ENCODE assay signal across 1 cellular context in the genomic region with DNA sequence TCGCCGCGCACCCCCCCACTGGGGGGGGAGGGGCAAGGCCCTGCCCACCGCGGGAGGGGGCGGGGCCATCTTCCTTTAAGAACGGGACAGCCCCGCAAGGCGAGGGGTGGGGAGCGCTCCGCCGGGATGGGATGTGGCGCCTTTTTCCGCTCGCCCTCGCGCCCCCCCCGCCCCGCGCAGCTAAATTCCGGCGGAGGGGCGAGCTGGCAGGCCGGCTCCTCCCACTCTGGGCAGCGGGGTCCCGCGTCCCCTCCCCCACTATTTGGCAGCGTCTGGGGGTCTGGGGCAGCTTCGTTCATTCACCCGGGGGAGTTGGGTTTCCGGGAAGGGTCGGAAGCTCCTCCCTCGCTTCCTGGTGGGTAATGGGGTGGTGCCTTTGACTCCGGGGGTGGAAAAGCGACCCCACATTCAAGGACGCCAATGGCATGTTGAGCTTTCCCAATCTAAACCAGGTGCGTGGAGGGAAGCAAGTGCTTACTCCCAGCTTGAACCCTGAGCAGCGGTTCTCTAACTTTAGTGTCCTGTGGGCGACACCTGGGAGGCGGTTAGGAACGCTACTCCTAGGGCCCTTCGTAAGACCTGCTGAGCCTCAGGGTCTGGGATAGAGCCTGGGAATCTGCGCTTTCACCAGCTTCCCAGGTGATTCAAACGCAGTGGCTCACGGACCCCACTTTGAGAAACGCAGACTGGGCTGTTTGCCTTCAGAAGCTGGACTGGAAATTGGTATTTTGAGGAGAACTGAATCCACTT.
A peak's percentile ranks its signal among the peaks of the same experiment; 100 is the strongest.
TF ChIP-seq lines count a peak whose summit lies in the region.

No MANE protein-coding gene starts in this region.

TF ChIP-seq in HepG2, 621 proteins besides CTCF, POLR2A, EP300 and RAD21 (continued from another document and continues in another):
- TF ChIP-seq, protein P1, sequence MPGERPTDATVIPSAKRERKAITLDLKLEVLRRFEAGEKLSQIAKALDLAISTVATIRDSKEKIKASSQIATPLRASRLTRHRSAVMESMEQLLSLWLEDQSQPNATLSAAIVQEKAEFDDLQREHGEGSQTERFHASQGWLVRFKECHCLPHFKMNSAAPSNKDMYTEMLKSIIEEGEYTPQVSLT (CRISPR knock-in tag; IDR thresholded peaks at IDR 0.05; ENCODE audit: borderline replicate concordance, low read depth) = no peak
- TF ChIP-seq, protein P2, sequence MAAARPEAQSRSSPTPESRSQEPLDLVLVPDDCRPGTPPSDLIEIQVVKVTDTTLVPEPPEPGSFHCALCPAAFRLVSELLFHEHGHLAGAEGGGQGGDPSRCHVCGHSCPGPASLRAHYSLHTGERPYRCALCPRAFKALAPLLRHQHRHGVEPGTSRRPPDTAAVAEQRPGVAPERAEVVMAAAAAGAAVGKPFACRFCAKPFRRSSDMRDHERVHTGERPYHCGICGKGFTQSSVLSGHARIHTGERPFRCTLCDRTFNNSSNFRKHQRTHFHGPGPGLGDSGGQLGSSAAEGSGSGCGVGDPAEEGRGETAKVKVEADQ (CRISPR knock-in tag; IDR thresholded peaks at IDR 0.05; ENCODE audit: borderline replicate concordance) = no peak; the same call in none of the 2 replicates
- TF ChIP-seq AGO1 (IDR thresholded peaks at IDR 0.05; ENCODE audit: low read depth, low read length, poor library complexity, severe bottlenecking) (no peak), JUNB (CRISPR knock-in tag; IDR thresholded peaks at IDR 0.05; ENCODE audit: borderline replicate concordance) (no peak), RELA (CRISPR knock-in tag; IDR thresholded peaks at IDR 0.05) (0 out of 2 replicates have a peak, but pooled peaks have one; percentile 23), ZNF292 (CRISPR knock-in tag; IDR thresholded peaks at IDR 0.05; ENCODE audit: borderline replicate concordance, low read depth) (no peak; the same call in 1 of the 2 replicates), YY1 (IDR thresholded peaks at IDR 0.05; ENCODE audit: insufficient read depth, insufficient replicate concordance, low read depth, low read length) (peak; percentile 44), SMAD1 (CRISPR knock-in tag; IDR thresholded peaks at IDR 0.05; ENCODE audit: borderline replicate concordance, low read depth) (no peak), TAF1 (CRISPR knock-in tag; IDR thresholded peaks at IDR 0.05) (peak; percentile 53; the same call in 1 of the 2 replicates), ZNF382 (CRISPR knock-in tag; IDR thresholded peaks at IDR 0.05; ENCODE audit: borderline replicate concordance) (no peak), NR2C2 (CRISPR knock-in tag; IDR thresholded peaks at IDR 0.05; ENCODE audit: borderline replicate concordance) (0 out of 2 replicates have a peak, but pooled peaks have one; percentile 71), MAFK (conservative IDR thresholded peaks at IDR 0.05 in 1 of 2, IDR thresholded peaks at IDR 0.05 in 1 of 2; ENCODE audit: low read length in 2 of 2) (no peak), ZNF879 (CRISPR knock-in tag; IDR thresholded peaks at IDR 0.05) (no peak), SP4 (CRISPR knock-in tag; IDR thresholded peaks at IDR 0.05) (peak; percentile 79; the same call in 1 of the 2 replicates), SRSF4 (IDR thresholded peaks at IDR 0.05; ENCODE audit: low read depth, low read length, poor library complexity, severe bottlenecking) (no peak), ZNF644 (CRISPR knock-in tag; IDR thresholded peaks at IDR 0.05; ENCODE audit: low read depth) (no peak), ZBTB7B (CRISPR knock-in tag; IDR thresholded peaks at IDR 0.05) (peak; percentile 96), ZNF12 (CRISPR knock-in tag; IDR thresholded peaks at IDR 0.05) (peak; percentile 46), ZNF326 (CRISPR knock-in tag; IDR thresholded peaks at IDR 0.05; ENCODE audit: borderline replicate concordance) (no peak), SALL1 (CRISPR knock-in tag; IDR thresholded peaks at IDR 0.05) (peak; percentile 82), ZFP41 (CRISPR knock-in tag; IDR thresholded peaks at IDR 0.05; ENCODE audit: borderline replicate concordance) (0 out of 2 replicates have a peak, but pooled peaks have one; percentile 52), TGIF2 (CRISPR knock-in tag; IDR thresholded peaks at IDR 0.05) (no peak; the same call in none of the 2 replicates), ELF3 (CRISPR knock-in tag; IDR thresholded peaks at IDR 0.05) (peak; percentile 85), MYC (CRISPR knock-in tag; IDR thresholded peaks at IDR 0.05; ENCODE audit: borderline replicate concordance) (peak; percentile 47; the same call in 1 of the 2 replicates), ZNF775 (CRISPR knock-in tag; IDR thresholded peaks at IDR 0.05; ENCODE audit: borderline replicate concordance) (no peak), SOX13 (IDR thresholded peaks at IDR 0.05) (no peak), SOX13 (CRISPR knock-in tag; conservative IDR thresholded peaks at IDR 0.05 in 1 of 2, IDR thresholded peaks at IDR 0.05 in 1 of 2) (peak in 1 of 2 experiments; percentile 22; a peak in 1 of 4 replicates), ZNF136 (CRISPR knock-in tag; IDR thresholded peaks at IDR 0.05; ENCODE audit: low read depth) (0 out of 2 replicates have a peak, but pooled peaks have one; percentile 70), ZIK1 (CRISPR knock-in tag; IDR thresholded peaks at IDR 0.05; ENCODE audit: borderline replicate concordance, low read depth) (peak; percentile 50; the same call in 1 of the 2 replicates), ATF7-NPFF (CRISPR knock-in tag; IDR thresholded peaks at IDR 0.05; ENCODE audit: low read depth) (no peak), ZNF572 (CRISPR knock-in tag; IDR thresholded peaks at IDR 0.05) (peak; percentile 87; the same call in 1 of the 2 replicates), ZFX (CRISPR knock-in tag; IDR thresholded peaks at IDR 0.05; ENCODE audit: low read depth) (no peak), ZNF234 (CRISPR knock-in tag; conservative IDR thresholded peaks at IDR 0.05) (0 out of 2 replicates have a peak, but pooled peaks have one; percentile 62), TRIM24 (CRISPR knock-in tag; IDR thresholded peaks at IDR 0.05) (no peak)
- TF ChIP-seq, protein P3, sequence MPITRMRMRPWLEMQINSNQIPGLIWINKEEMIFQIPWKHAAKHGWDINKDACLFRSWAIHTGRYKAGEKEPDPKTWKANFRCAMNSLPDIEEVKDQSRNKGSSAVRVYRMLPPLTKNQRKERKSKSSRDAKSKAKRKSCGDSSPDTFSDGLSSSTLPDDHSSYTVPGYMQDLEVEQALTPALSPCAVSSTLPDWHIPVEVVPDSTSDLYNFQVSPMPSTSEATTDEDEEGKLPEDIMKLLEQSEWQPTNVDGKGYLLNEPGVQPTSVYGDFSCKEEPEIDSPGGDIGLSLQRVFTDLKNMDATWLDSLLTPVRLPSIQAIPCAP (CRISPR knock-in tag; IDR thresholded peaks at IDR 0.05; ENCODE audit: low read depth) = no peak
- TF ChIP-seq, protein P4, sequence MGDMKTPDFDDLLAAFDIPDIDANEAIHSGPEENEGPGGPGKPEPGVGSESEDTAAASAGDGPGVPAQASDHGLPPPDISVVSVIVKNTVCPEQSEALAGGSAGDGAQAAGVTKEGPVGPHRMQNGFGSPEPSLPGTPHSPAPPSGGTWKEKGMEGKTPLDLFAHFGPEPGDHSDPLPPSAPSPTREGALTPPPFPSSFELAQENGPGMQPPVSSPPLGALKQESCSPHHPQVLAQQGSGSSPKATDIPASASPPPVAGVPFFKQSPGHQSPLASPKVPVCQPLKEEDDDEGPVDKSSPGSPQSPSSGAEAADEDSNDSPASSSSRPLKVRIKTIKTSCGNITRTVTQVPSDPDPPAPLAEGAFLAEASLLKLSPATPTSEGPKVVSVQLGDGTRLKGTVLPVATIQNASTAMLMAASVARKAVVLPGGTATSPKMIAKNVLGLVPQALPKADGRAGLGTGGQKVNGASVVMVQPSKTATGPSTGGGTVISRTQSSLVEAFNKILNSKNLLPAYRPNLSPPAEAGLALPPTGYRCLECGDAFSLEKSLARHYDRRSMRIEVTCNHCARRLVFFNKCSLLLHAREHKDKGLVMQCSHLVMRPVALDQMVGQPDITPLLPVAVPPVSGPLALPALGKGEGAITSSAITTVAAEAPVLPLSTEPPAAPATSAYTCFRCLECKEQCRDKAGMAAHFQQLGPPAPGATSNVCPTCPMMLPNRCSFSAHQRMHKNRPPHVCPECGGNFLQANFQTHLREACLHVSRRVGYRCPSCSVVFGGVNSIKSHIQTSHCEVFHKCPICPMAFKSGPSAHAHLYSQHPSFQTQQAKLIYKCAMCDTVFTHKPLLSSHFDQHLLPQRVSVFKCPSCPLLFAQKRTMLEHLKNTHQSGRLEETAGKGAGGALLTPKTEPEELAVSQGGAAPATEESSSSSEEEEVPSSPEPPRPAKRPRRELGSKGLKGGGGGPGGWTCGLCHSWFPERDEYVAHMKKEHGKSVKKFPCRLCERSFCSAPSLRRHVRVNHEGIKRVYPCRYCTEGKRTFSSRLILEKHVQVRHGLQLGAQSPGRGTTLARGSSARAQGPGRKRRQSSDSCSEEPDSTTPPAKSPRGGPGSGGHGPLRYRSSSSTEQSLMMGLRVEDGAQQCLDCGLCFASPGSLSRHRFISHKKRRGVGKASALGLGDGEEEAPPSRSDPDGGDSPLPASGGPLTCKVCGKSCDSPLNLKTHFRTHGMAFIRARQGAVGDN (CRISPR knock-in tag; IDR thresholded peaks at IDR 0.05) = peak; percentile 84
- TF ChIP-seq, protein P5, sequence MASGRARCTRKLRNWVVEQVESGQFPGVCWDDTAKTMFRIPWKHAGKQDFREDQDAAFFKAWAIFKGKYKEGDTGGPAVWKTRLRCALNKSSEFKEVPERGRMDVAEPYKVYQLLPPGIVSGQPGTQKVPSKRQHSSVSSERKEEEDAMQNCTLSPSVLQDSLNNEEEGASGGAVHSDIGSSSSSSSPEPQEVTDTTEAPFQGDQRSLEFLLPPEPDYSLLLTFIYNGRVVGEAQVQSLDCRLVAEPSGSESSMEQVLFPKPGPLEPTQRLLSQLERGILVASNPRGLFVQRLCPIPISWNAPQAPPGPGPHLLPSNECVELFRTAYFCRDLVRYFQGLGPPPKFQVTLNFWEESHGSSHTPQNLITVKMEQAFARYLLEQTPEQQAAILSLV (CRISPR knock-in tag; IDR thresholded peaks at IDR 0.05; ENCODE audit: borderline replicate concordance) = peak; percentile 67
- TF ChIP-seq, protein P6, sequence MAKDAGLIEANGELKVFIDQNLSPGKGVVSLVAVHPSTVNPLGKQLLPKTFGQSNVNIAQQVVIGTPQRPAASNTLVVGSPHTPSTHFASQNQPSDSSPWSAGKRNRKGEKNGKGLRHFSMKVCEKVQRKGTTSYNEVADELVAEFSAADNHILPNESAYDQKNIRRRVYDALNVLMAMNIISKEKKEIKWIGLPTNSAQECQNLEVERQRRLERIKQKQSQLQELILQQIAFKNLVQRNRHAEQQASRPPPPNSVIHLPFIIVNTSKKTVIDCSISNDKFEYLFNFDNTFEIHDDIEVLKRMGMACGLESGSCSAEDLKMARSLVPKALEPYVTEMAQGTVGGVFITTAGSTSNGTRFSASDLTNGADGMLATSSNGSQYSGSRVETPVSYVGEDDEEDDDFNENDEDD (CRISPR knock-in tag; IDR thresholded peaks at IDR 0.05; ENCODE audit: borderline replicate concordance) = peak; percentile 57; the same call in 1 of the 2 replicates
- TF ChIP-seq, protein P7, sequence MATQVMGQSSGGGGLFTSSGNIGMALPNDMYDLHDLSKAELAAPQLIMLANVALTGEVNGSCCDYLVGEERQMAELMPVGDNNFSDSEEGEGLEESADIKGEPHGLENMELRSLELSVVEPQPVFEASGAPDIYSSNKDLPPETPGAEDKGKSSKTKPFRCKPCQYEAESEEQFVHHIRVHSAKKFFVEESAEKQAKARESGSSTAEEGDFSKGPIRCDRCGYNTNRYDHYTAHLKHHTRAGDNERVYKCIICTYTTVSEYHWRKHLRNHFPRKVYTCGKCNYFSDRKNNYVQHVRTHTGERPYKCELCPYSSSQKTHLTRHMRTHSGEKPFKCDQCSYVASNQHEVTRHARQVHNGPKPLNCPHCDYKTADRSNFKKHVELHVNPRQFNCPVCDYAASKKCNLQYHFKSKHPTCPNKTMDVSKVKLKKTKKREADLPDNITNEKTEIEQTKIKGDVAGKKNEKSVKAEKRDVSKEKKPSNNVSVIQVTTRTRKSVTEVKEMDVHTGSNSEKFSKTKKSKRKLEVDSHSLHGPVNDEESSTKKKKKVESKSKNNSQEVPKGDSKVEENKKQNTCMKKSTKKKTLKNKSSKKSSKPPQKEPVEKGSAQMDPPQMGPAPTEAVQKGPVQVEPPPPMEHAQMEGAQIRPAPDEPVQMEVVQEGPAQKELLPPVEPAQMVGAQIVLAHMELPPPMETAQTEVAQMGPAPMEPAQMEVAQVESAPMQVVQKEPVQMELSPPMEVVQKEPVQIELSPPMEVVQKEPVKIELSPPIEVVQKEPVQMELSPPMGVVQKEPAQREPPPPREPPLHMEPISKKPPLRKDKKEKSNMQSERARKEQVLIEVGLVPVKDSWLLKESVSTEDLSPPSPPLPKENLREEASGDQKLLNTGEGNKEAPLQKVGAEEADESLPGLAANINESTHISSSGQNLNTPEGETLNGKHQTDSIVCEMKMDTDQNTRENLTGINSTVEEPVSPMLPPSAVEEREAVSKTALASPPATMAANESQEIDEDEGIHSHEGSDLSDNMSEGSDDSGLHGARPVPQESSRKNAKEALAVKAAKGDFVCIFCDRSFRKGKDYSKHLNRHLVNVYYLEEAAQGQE (IDR thresholded peaks at IDR 0.05; ENCODE audit: borderline replicate concordance in 1 of 2, low read depth in 1 of 2, low read length in 2 of 2) = no peak
- TF ChIP-seq, protein P8, sequence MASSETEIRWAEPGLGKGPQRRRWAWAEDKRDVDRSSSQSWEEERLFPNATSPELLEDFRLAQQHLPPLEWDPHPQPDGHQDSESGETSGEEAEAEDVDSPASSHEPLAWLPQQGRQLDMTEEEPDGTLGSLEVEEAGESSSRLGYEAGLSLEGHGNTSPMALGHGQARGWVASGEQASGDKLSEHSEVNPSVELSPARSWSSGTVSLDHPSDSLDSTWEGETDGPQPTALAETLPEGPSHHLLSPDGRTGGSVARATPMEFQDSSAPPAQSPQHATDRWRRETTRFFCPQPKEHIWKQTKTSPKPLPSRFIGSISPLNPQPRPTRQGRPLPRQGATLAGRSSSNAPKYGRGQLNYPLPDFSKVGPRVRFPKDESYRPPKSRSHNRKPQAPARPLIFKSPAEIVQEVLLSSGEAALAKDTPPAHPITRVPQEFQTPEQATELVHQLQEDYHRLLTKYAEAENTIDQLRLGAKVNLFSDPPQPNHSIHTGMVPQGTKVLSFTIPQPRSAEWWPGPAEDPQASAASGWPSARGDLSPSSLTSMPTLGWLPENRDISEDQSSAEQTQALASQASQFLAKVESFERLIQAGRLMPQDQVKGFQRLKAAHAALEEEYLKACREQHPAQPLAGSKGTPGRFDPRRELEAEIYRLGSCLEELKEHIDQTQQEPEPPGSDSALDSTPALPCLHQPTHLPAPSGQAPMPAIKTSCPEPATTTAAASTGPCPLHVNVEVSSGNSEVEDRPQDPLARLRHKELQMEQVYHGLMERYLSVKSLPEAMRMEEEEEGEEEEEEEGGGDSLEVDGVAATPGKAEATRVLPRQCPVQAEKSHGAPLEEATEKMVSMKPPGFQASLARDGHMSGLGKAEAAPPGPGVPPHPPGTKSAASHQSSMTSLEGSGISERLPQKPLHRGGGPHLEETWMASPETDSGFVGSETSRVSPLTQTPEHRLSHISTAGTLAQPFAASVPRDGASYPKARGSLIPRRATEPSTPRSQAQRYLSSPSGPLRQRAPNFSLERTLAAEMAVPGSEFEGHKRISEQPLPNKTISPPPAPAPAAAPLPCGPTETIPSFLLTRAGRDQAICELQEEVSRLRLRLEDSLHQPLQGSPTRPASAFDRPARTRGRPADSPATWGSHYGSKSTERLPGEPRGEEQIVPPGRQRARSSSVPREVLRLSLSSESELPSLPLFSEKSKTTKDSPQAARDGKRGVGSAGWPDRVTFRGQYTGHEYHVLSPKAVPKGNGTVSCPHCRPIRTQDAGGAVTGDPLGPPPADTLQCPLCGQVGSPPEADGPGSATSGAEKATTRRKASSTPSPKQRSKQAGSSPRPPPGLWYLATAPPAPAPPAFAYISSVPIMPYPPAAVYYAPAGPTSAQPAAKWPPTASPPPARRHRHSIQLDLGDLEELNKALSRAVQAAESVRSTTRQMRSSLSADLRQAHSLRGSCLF (CRISPR knock-in tag; IDR thresholded peaks at IDR 0.05; ENCODE audit: borderline replicate concordance) = 0 out of 2 replicates have a peak, but pooled peaks have one; percentile 68
